13 cellular contexts compared by ENCODE assay signal in the genomic region with DNA sequence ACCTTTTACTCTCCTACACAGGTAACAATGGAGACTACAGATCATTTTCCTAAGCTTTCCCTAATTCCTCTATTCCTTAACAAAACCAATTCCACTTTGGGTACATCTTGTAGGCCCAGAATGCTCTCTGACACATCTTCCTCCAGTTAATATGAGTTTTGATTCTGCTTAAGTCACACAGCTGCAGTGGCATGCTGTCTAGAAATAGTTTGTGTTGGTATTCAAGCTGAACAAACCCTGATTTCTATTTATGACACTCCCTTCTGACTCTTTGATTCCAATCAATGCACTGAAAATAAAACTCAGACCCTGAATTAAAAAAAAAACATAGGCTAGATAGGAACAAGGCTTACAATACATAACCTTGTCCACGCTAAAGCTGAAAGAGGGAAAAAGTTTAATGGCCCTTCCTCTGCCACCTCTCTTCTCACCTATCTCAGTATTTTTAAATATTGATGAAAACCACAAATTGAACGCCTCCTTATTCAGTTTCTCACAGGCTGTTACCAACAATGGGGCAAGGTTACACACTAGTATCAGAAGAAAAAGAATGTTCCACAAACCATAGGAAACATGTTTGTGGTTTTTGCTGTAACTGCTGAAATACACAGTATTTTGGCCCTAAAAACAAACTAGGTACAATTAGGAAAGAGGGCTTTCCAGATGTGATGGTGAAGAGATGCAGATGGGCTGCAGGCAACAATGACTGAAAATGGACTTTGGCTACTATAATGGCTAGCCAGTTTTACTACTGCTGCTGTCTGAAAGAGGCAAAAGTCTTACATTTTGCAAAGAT. TPM values are rescaled to one million over a fixed set of nuclear protein-coding genes. Genes with fewer than 3 reads are reported as not detected.
A peak's percentile ranks its signal among the peaks of the same experiment; 100 is the strongest.
DNase-seq lines count a peak whose midpoint lies in the region; ATAC-seq and TF ChIP-seq lines count a peak whose summit lies in the region.
"Had no signal": no experiment of that assay in that cellular context is flagged by ENCODE, and none has a peak within 500 bp of the region (broad histone marks: within the 10 kb centered on the region; RNA-seq: fewer than 3 reads in every experiment).

No MANE protein-coding gene starts in this region.

- H3K36me3 ChIP-seq in BLaER1 treated with 17β-estradiol and CSF1 and Interleukin-3, amounts not matched to agents 10 nM and 100 nM: peaks cover 8 to 55% (median 28%) of the 10 kb centered on the region in 11 experiments; a peak in 19 of 22 replicates

- 0 out of 22 replicates have a peak, but pooled peaks cover 0 to 4% (median 0%) of the 10 kb centered on the region in 11 experiments for H3K9me3 ChIP-seq in BLaER1 treated with 17β-estradiol and CSF1 and Interleukin-3, amounts not matched to agents 10 nM and 100 nM (replicated peaks in 1 of 11)

- H3K4me3 Mint-ChIP-seq in mesothelial cell of epicardium: no peak overlapping the region
- H3K4me3 Mint-ChIP-seq: activated T-cell treated with anti-CD3 and anti-CD28 coated beads, Interleukin-2, amount 50 U/mL, for 24 hours had no signal

- H3K9ac ChIP-seq in BLaER1 treated with 17β-estradiol and CSF1 and Interleukin-3, amounts not matched to agents 10 nM and 100 nM: peak overlapping the region in 6 of 11 experiments; percentile 7 to 51 (median 23); a peak in 10 of 22 replicates

- peaks cover 17 to 52% (median 29%) of the 10 kb centered on the region in 10 experiments for H3K4me1 ChIP-seq in BLaER1 treated with 17β-estradiol and CSF1 and Interleukin-3, amounts not matched to agents 10 nM and 100 nM

- peaks cover 16% of the 10 kb centered on the region for H3K36me3 Mint-ChIP-seq in mesothelial cell of epicardium

- peak overlapping the region; percentile 49 to 78 (median 68) for H3K4me2 ChIP-seq in BLaER1 treated with 17β-estradiol and CSF1 and Interleukin-3, amounts not matched to agents 10 nM and 100 nM

- ATAC-seq in GM18517 (IDR thresholded peaks at IDR 0.05; ENCODE audit: unreplicated experiment): peak; percentile 57
- peak; percentile 57 for ATAC-seq in HG03439 (IDR thresholded peaks at IDR 0.05; ENCODE audit: unreplicated experiment)
- ATAC-seq in GM21717 (IDR thresholded peaks at IDR 0.05; ENCODE audit: unreplicated experiment): no peak
- ATAC-seq: stimulated activated naive CD8-positive, alpha-beta T cell treated with anti-CD3 and anti-CD28 coated beads, Interleukin-15, Interleukin-2, amounts not matched to agents 100 U/mL and 50 U/mL, for 24 hours had no signal

- no peak overlapping the region for H3K27ac Mint-ChIP-seq in mesothelial cell of epicardium
- H3K27ac Mint-ChIP-seq: activated T-cell treated with anti-CD3 and anti-CD28 coated beads, Interleukin-2, amount 50 U/mL, for 24 hours; progenitor cell of endocrine pancreas had no signal

- DNase-seq in astrocyte of the spinal cord (ENCODE audit: low read depth, low spot score): peak; percentile 32
- DNase-seq in GM19238 (ENCODE audit: insufficient read length, low spot score): no peak
- no peak for DNase-seq in GDM1 (lab: John Stamatoyannopoulos, UW)
- DNase-seq in mesothelial cell of epicardium (ENCODE audit: low spot score in 2 of 2, unreplicated experiment in 2 of 2): no peak
- DNase-seq: activated T-cell treated with anti-CD3 and anti-CD28 coated beads, Interleukin-2, amount 50 U/mL, for 24 hours; NCI-H1436; NCI-H748 treated with DMSO at 0.1 percent for 48 hours; stimulated activated naive CD8-positive, alpha-beta T cell treated with anti-CD3 and anti-CD28 coated beads, Interleukin-15, Interleukin-2, amounts not matched to agents 100 U/mL and 50 U/mL, for 24 hours had no signal

- H3K27me3 Mint-ChIP-seq in mesothelial cell of epicardium (ENCODE audit: low read depth): no peaks in the 10 kb centered on the region
- H3K27me3 Mint-ChIP-seq: activated T-cell treated with anti-CD3 and anti-CD28 coated beads, Interleukin-2, amount 50 U/mL, for 24 hours; progenitor cell of endocrine pancreas had no signal

- no peak for TF ChIP-seq CTCF in astrocyte of the spinal cord (IDR thresholded peaks at IDR 0.05; ENCODE audit: low read depth, low read length)
- no peak for TF ChIP-seq CTCF in mesothelial cell of epicardium (IDR thresholded peaks at IDR 0.05; ENCODE audit: unreplicated experiment)

- H3K9me3 Mint-ChIP-seq in mesothelial cell of epicardium: no peaks in the 10 kb centered on the region
- H3K9me3 Mint-ChIP-seq: activated T-cell treated with anti-CD3 and anti-CD28 coated beads, Interleukin-2, amount 50 U/mL, for 24 hours had no signal

- in situ Hi-C loops in astrocyte of the spinal cord (cut with HindIII; ENCODE audit: low sequenced_read_pairs): no loop called here

- no peaks in the 10 kb centered on the region for H4K20me1 ChIP-seq in BLaER1 treated with 17β-estradiol and CSF1 and Interleukin-3, amounts not matched to agents 10 nM and 100 nM

- peak overlapping the region in 1 of 10 experiments; percentile 4; a peak in 2 of 20 replicates for H3K4me3 ChIP-seq in BLaER1 treated with 17β-estradiol and CSF1 and Interleukin-3, amounts not matched to agents 10 nM and 100 nM
- no peak overlapping the region for H3K4me3 ChIP-seq in astrocyte of the spinal cord (ENCODE audit: low read depth, low read length)

- H3K4me1 Mint-ChIP-seq in mesothelial cell of epicardium: peaks cover 33% of the 10 kb centered on the region

- H3K27ac ChIP-seq in BLaER1 treated with 17β-estradiol and CSF1 and Interleukin-3, amounts not matched to agents 10 nM and 100 nM: peak overlapping the region in 8 of 11 experiments; percentile 30 to 75 (median 59); a peak in 16 of 22 replicates

- H3K27me3 ChIP-seq in BLaER1 treated with 17β-estradiol and CSF1 and Interleukin-3, amounts not matched to agents 10 nM and 100 nM: no peaks in the 10 kb centered on the region

RNA-seq across cellular contexts. Expression of a gene that starts 35.7 kb away (rescaled TPM):
- total RNA-seq in mesothelial cell of epicardium: 38.9 to 43.6 TPM (median 39.9 TPM) in 3 replicates
